In the genomic region with DNA sequence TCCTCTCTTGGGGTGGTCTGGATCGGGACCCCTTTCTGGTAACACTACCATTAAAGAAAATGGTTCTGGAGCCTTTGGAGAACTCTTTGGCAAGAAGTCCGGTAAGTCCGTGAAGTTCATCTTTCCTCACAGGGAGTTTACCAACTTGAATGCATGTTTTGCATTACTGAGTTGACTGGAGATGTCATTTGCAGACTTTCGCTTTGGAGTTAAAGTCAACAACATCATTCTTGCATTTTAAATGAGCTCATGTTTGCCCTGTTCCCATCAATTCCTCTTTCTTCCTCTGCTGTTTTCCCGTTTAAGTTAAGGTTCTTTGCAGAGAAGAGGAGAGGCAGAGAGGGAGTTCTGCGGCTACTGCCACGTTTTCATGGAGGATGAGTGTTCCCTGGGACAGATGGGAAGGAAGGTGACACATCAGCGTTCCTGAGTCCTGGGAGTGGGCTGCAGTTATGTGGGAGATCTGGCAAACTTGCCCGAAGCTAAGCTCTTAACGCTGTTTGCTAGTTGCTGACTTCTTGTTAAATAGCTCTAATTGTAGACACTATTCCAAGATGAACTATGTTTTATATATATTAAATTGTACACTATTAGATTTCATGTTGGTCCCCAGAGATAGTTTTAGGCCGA, we compare ENCODE assay signal across 25 cellular contexts. TPM values are rescaled to one million over a fixed set of nuclear protein-coding genes. Genes with fewer than 3 reads are reported as not detected.
DNase-seq lines count a peak whose midpoint lies in the region; ATAC-seq and TF ChIP-seq lines count a peak whose summit lies in the region.
"Had no signal": no experiment of that assay in that cellular context is flagged by ENCODE, and none has a peak within 500 bp of the region (broad histone marks: within the 10 kb centered on the region; RNA-seq: fewer than 3 reads in every experiment).

No MANE protein-coding gene starts in this region.

- H3K4me3 Mint-ChIP-seq in WTC11 (no peak overlapping the region), nephron progenitor cell (no peak overlapping the region)
- no peak overlapping the region for H3K4me3 Mint-ChIP-seq in CD4-positive, alpha-beta memory T cell
- H3K4me3 Mint-ChIP-seq: CD14-positive monocyte, IgD-negative memory B cell had no signal

- CTCF ChIA-PET in WTC11 (lab: Charles Lee), result interaction anchor here (0.6 to 1.2 kb wide), 2 partner anchors 39 to 730 kb away, joined by 3 read pairs; no protein-coding TSS in a partner anchor
- CTCF ChIA-PET in CD4-positive, alpha-beta memory T cell (lab: Charles Lee; ENCODE audit: partially characterized antibody), result no interaction called here

- H3K27me3 Mint-ChIP-seq in WTC11 (ENCODE audit: low read depth) (peaks cover 21% of the 10 kb centered on the region), nephron progenitor cell (ENCODE audit: low read depth, poor library complexity) (no peaks in the 10 kb centered on the region)
- H3K27me3 Mint-ChIP-seq in CD4-positive, alpha-beta memory T cell, result peaks cover 0 to 3% of the 10 kb centered on the region in 2 donors

- H3K36me3 ChIP-seq in left ventricle myocardium inferior (no peaks in the 10 kb centered on the region), prostate gland (no peaks in the 10 kb centered on the region)
- H3K36me3 ChIP-seq in CD4-positive, alpha-beta memory T cell (ENCODE audit: insufficient read depth, low read length), result no peaks in the 10 kb centered on the region
- H3K36me3 ChIP-seq: BE2C, HAP-1 had no signal

- H3K27me3 ChIP-seq in left ventricle myocardium inferior (ENCODE audit: low read depth) (no peaks in the 10 kb centered on the region), prostate gland (replicated peaks; ENCODE audit: insufficient read depth) (no peaks in the 10 kb centered on the region)
- H3K27me3 ChIP-seq in CD4-positive, alpha-beta memory T cell (ENCODE audit: insufficient read depth, low read length), result no peaks in the 10 kb centered on the region
- H3K27me3 ChIP-seq: BE2C had no signal

- TF ChIP-seq POLR2A in prostate gland (IDR thresholded peaks at IDR 0.05), result no peak

- no peak for ATAC-seq in WTC11

- no peak overlapping the region for H3K27ac ChIP-seq in left ventricle myocardium inferior (replicated peaks)
- H3K27ac ChIP-seq in CD4-positive, alpha-beta memory T cell (ENCODE audit: low read depth, low read length), result no peak overlapping the region
- H3K27ac ChIP-seq in prostate gland, result no peak overlapping the region
- H3K27ac ChIP-seq: 22Rv1, HL-60, KMS-11 had no signal

- H3K9me3 ChIP-seq in left ventricle myocardium inferior (replicated peaks), result no peaks in the 10 kb centered on the region
- H3K9me3 ChIP-seq in CD4-positive, alpha-beta memory T cell (ENCODE audit: control insufficient read depth in 1 of 2, low read length in 2 of 2), result no peaks in the 10 kb centered on the region
- H3K9me3 ChIP-seq in prostate gland, result no peaks in the 10 kb centered on the region
- H3K9me3 ChIP-seq: BE2C, HAP-1 had no signal

- no peak for TF ChIP-seq CTCF in WTC11 (IDR thresholded peaks at IDR 0.05)
- no peak for TF ChIP-seq CTCF in nephron progenitor cell (IDR thresholded peaks at IDR 0.05)
- TF ChIP-seq CTCF in left ventricle myocardium inferior (IDR thresholded peaks at IDR 0.05; ENCODE audit: borderline replicate concordance), result no peak
- no peak for TF ChIP-seq CTCF in prostate gland (IDR thresholded peaks at IDR 0.05)

- peak overlapping the region; percentile 6; the same call in 1 of the 2 replicates for H3K27ac Mint-ChIP-seq in WTC11
- H3K27ac Mint-ChIP-seq in nephron progenitor cell, result peak overlapping the region; percentile 71
- H3K27ac Mint-ChIP-seq in CD4-positive, alpha-beta memory T cell, result no peak overlapping the region
- H3K27ac Mint-ChIP-seq: CD14-positive monocyte, IgD-negative memory B cell had no signal

- WGBS in prostate gland, result 79% methylated on average over 11 of the region's 11 CpGs

- DNase-seq in Ammon's horn (ENCODE audit: low spot score) (peak; percentile 26), WTC11 (ENCODE audit: low spot score) (no peak), fibroblast of gingiva (ENCODE audit: low read depth) (peak; percentile 65), nephron progenitor cell (no peak), NK-92 (lab: John Stamatoyannopoulos, UW; ENCODE audit: unreplicated experiment) (no peak), left ventricle myocardium inferior (no peak), prostate gland (ENCODE audit: low spot score) (no peak)
- DNase-seq in CD4-positive, alpha-beta memory T cell, result no peak
- DNase-seq: BE2C, Calu3, DMS153, GOT3, NCI-H1048, NCI-H1417 treated with DMSO at 0.1 percent for 48 hours, NCI-H1694 treated with DMSO at 0.1 percent for 48 hours, NCI-H2081, NCI-H2227 treated with DMSO at 0.1 percent for 48 hours, NCI-H526 treated with DMSO at 0.1 percent for 48 hours, SHP77 treated with DMSO at 0.1 percent for 48 hours had no signal

- H3K9me3 Mint-ChIP-seq in WTC11 (peaks cover 7% of the 10 kb centered on the region; the same call in 1 of the 2 replicates), nephron progenitor cell (peaks cover 14% of the 10 kb centered on the region)
- peaks cover 0 to 6% (median 3%) of the 10 kb centered on the region in 8 donors for H3K9me3 Mint-ChIP-seq in CD4-positive, alpha-beta memory T cell

- POLR2A ChIA-PET in WTC11 (lab: Charles Lee), result no interaction called here
- POLR2A ChIA-PET in CD4-positive, alpha-beta memory T cell (lab: Charles Lee; ENCODE audit: partially characterized antibody), result no interaction called here

- intact Hi-C loops in left ventricle myocardium inferior (cut with micrococcal nuclease) (no loop called here), prostate gland (cut with DNase I) (no loop called here)
- intact Hi-C loops in CD4-positive, alpha-beta memory T cell (cut with micrococcal nuclease), result no loop called here

- H3K4me3 ChIP-seq in left ventricle myocardium inferior (no peak overlapping the region), prostate gland (no peak overlapping the region)
- H3K4me3 ChIP-seq in CD4-positive, alpha-beta memory T cell (ENCODE audit: low read length in 2 of 2), result no peak overlapping the region
- H3K4me3 ChIP-seq: HAP-1 had no signal

- H3K36me3 Mint-ChIP-seq in WTC11 (0 out of 2 replicates have a peak, but pooled peaks cover 4% of the 10 kb centered on the region), nephron progenitor cell (ENCODE audit: low read depth) (peaks cover 5% of the 10 kb centered on the region)
- no peaks in the 10 kb centered on the region for H3K36me3 Mint-ChIP-seq in CD4-positive, alpha-beta memory T cell
- H3K36me3 Mint-ChIP-seq: CD14-positive monocyte had no signal

- H3K4me1 ChIP-seq in left ventricle myocardium inferior, result no peaks in the 10 kb centered on the region
- H3K4me1 ChIP-seq in CD4-positive, alpha-beta memory T cell (ENCODE audit: insufficient read depth, low read length), result no peaks in the 10 kb centered on the region
- no peaks in the 10 kb centered on the region for H3K4me1 ChIP-seq in prostate gland (replicated peaks)
- H3K4me1 ChIP-seq: BE2C, HAP-1 had no signal

- peaks cover 23% of the 10 kb centered on the region for H3K4me1 Mint-ChIP-seq in WTC11
- peaks cover 32% of the 10 kb centered on the region for H3K4me1 Mint-ChIP-seq in nephron progenitor cell
- H3K4me1 Mint-ChIP-seq in CD4-positive, alpha-beta memory T cell, result no peaks in the 10 kb centered on the region
- H3K4me1 Mint-ChIP-seq: CD14-positive monocyte, IgD-negative memory B cell had no signal

TF ChIP-seq in WTC11, 78 proteins besides CTCF, POLR2A, EP300 and RAD21:
- TF ChIP-seq MYBL2 (CRISPR knock-in tag; IDR thresholded peaks at IDR 0.05), result no peak
TF ChIP-seq in WTC11: peak in this region for 0.

RNA-seq across cellular contexts. Expression of gene PRICKLE1, which starts 18.8 kb away (rescaled TPM):
- 11.7 to 16.4 TPM (median 15.3 TPM) in 3 replicates for total RNA-seq in WTC11 (2021)
- total RNA-seq in left ventricle myocardium inferior, result 20.9 TPM
- not detected for total RNA-seq in CD4-positive, alpha-beta memory T cell
- not detected for polyA plus RNA-seq in CD4-positive, alpha-beta memory T cell
- 10 to 100 TPM in 1 of 2 donors, 1 to 10 TPM in 1; 7.5 to 12.4 TPM for total RNA-seq in prostate gland

Comparison
In these comparisons a context has a peak if more than half of its experiments do, and no peak if none do; other contexts are left out.
1. DNase-seq: peak in Ammon's horn (single experiment) and fibroblast of gingiva (single experiment); none in WTC11 (single experiment), nephron progenitor cell (single experiment), NK-92 (single experiment), left ventricle myocardium inferior (single experiment), CD4-positive, alpha-beta memory T cell (0 of 5) and prostate gland (single experiment).
2. H3K27ac Mint-ChIP-seq: peak in WTC11 (single experiment) and nephron progenitor cell (single experiment); none in CD4-positive, alpha-beta memory T cell (0 of 7).
3. RNA of gene PRICKLE1, which starts 18.8 kb away (total RNA-seq): 20.9 TPM in left ventricle myocardium inferior (single experiment), 7.5 to 12.4 TPM in prostate gland and 11.7 to 16.4 TPM in WTC11; not detected in CD4-positive, alpha-beta memory T cell; every median in the first group is over 4 times any median in the second.